Comparison of ENCODE assay signal across 1 cellular context in the genomic region with DNA sequence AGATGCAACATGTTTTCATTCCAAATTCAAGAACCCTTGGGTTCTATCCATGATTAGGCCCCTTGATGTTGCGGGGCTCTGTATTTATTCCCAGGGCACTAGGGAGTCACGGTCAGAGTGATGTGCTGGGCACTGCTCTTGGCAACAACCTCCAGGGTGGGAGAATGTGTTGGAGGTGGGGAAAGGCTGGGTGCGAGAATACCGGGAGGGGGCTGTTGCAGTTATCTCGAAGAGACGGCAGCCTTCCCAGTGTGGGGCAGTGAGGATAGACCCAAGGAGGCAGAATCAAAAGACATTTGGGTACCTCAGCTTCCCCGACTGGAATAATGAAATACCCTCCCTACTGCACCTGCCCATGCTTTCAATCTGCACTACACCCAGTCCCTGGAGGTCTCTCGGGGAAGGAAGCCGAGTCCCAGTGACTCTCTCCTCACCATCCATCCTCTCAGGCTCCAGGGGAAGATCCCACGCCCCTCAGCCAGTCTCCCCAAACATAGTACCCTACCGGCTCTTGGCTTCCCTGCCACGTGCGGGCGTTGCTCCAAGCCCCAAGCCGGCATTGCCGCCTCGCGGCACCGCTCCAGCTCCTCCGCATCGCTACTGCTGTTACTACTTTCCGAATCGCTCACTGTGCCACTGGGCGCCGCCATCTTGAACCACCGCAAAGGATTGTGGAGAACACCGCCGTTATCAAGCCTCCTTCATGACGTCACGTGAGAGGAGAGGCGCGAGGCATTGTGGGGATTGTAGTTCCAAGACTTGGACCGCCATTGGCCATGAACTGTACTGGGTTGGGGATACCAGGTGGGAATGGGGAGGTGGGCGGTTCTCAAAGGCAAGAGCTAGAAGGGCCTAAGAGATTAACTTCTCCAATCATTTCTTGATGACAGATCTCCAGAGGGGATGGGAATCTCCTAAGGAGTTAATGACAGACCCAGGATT.
TF ChIP-seq lines count a peak whose summit lies in the region.

A gene with protein sequence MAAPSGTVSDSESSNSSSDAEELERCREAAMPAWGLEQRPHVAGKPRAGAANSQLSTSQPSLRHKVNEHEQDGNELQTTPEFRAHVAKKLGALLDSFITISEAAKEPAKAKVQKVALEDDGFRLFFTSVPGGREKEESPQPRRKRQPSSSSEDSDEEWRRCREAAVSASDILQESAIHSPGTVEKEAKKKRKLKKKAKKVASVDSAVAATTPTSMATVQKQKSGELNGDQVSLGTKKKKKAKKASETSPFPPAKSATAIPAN (minus strand): TSS at position 663 of the 942 bp plus-strand sequence. CDS start 13 bp downstream, at position 650.

TF ChIP-seq in WTC11, 78 proteins besides CTCF, POLR2A, EP300 and RAD21 (continued from another document and continues in another):
- TF ChIP-seq, protein P1, sequence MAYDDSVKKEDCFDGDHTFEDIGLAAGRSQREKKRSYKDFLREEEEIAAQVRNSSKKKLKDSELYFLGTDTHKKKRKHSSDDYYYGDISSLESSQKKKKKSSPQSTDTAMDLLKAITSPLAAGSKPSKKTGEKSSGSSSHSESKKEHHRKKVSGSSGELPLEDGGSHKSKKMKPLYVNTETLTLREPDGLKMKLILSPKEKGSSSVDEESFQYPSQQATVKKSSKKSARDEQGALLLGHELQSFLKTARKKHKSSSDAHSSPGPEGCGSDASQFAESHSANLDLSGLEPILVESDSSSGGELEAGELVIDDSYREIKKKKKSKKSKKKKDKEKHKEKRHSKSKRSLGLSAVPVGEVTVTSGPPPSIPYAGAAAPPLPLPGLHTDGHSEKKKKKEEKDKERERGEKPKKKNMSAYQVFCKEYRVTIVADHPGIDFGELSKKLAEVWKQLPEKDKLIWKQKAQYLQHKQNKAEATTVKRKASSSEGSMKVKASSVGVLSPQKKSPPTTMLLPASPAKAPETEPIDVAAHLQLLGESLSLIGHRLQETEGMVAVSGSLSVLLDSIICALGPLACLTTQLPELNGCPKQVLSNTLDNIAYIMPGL (CRISPR knock-in tag; IDR thresholded peaks at IDR 0.05), result no peak; the same call in 1 of the 2 replicates
- TF ChIP-seq, protein P2, sequence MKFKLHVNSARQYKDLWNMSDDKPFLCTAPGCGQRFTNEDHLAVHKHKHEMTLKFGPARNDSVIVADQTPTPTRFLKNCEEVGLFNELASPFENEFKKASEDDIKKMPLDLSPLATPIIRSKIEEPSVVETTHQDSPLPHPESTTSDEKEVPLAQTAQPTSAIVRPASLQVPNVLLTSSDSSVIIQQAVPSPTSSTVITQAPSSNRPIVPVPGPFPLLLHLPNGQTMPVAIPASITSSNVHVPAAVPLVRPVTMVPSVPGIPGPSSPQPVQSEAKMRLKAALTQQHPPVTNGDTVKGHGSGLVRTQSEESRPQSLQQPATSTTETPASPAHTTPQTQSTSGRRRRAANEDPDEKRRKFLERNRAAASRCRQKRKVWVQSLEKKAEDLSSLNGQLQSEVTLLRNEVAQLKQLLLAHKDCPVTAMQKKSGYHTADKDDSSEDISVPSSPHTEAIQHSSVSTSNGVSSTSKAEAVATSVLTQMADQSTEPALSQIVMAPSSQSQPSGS (CRISPR knock-in tag; IDR thresholded peaks at IDR 0.05; ENCODE audit: borderline replicate concordance, low read depth), result no peak
- TF ChIP-seq EMX1 (CRISPR knock-in tag; IDR thresholded peaks at IDR 0.05), result no peak
- TF ChIP-seq MYBL2 (CRISPR knock-in tag; IDR thresholded peaks at IDR 0.05), result 0 out of 2 replicates have a peak, but pooled peaks have one; percentile 27
- TF ChIP-seq ZNF232 (CRISPR knock-in tag; IDR thresholded peaks at IDR 0.05), result peak; percentile 54; the same call in 1 of the 2 replicates
- no peak for TF ChIP-seq TP53 (CRISPR knock-in tag; IDR thresholded peaks at IDR 0.05)
- TF ChIP-seq, protein P3, sequence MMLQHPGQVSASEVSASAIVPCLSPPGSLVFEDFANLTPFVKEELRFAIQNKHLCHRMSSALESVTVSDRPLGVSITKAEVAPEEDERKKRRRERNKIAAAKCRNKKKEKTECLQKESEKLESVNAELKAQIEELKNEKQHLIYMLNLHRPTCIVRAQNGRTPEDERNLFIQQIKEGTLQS (CRISPR knock-in tag; conservative IDR thresholded peaks at IDR 0.05), result no peak
- TF ChIP-seq NFYB (CRISPR knock-in tag; conservative IDR thresholded peaks at IDR 0.05; ENCODE audit: low read depth), result no peak
- no peak for TF ChIP-seq MXD4 (CRISPR knock-in tag; IDR thresholded peaks at IDR 0.05; ENCODE audit: borderline replicate concordance)
- TF ChIP-seq, protein P4, sequence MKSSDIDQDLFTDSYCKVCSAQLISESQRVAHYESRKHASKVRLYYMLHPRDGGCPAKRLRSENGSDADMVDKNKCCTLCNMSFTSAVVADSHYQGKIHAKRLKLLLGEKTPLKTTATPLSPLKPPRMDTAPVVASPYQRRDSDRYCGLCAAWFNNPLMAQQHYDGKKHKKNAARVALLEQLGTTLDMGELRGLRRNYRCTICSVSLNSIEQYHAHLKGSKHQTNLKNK (CRISPR knock-in tag; IDR thresholded peaks at IDR 0.05), result no peak
- TF ChIP-seq JUN (CRISPR knock-in tag; IDR thresholded peaks at IDR 0.05), result no peak
- TF ChIP-seq ZNF138 (CRISPR knock-in tag; conservative IDR thresholded peaks at IDR 0.05), result no peak
- TF ChIP-seq, protein P5, sequence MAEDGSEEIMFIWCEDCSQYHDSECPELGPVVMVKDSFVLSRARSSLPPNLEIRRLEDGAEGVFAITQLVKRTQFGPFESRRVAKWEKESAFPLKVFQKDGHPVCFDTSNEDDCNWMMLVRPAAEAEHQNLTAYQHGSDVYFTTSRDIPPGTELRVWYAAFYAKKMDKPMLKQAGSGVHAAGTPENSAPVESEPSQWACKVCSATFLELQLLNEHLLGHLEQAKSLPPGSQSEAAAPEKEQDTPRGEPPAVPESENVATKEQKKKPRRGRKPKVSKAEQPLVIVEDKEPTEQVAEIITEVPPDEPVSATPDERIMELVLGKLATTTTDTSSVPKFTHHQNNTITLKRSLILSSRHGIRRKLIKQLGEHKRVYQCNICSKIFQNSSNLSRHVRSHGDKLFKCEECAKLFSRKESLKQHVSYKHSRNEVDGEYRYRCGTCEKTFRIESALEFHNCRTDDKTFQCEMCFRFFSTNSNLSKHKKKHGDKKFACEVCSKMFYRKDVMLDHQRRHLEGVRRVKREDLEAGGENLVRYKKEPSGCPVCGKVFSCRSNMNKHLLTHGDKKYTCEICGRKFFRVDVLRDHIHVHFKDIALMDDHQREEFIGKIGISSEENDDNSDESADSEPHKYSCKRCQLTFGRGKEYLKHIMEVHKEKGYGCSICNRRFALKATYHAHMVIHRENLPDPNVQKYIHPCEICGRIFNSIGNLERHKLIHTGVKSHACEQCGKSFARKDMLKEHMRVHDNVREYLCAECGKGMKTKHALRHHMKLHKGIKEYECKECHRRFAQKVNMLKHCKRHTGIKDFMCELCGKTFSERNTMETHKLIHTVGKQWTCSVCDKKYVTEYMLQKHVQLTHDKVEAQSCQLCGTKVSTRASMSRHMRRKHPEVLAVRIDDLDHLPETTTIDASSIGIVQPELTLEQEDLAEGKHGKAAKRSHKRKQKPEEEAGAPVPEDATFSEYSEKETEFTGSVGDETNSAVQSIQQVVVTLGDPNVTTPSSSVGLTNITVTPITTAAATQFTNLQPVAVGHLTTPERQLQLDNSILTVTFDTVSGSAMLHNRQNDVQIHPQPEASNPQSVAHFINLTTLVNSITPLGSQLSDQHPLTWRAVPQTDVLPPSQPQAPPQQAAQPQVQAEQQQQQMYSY (CRISPR knock-in tag; IDR thresholded peaks at IDR 0.05), result no peak
- TF ChIP-seq, protein P6, sequence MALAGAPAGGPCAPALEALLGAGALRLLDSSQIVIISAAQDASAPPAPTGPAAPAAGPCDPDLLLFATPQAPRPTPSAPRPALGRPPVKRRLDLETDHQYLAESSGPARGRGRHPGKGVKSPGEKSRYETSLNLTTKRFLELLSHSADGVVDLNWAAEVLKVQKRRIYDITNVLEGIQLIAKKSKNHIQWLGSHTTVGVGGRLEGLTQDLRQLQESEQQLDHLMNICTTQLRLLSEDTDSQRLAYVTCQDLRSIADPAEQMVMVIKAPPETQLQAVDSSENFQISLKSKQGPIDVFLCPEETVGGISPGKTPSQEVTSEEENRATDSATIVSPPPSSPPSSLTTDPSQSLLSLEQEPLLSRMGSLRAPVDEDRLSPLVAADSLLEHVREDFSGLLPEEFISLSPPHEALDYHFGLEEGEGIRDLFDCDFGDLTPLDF (CRISPR knock-in tag; IDR thresholded peaks at IDR 0.05), result no peak
- TF ChIP-seq, protein P7, sequence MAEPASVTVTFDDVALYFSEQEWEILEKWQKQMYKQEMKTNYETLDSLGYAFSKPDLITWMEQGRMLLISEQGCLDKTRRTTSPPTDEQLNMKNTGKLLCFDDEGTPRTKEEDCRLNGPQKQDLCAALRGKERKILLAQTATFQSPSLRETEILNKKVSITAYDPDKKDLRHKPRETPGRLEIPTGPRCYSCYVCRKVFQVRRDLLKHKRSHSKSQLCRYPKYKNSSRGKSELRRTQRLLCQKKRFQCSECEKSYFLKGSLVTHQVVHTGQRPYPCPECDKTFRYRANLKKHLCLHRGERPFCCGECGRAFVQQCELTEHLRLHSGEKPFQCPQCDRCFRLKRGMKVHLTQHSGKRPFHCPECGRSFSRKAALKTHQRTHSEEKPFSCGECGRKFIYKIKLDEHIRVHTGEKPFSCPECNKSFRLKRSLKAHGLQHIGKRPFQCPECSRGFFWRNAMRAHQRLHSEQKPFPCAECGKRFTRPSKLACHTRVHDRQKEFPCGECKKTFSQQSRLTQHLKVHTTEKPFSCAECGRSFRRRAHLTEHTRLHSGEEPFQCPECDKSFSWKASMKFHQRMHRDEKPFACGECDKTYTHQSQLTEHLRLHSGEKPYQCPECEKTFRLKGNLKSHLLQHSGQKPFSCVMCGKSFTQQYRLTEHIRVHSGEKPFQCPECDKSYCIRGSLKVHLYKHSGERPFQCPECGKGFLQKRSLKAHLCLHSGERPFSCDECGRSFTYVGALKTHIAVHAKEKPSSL (CRISPR knock-in tag; conservative IDR thresholded peaks at IDR 0.05), result no peak
- TF ChIP-seq, protein P8, sequence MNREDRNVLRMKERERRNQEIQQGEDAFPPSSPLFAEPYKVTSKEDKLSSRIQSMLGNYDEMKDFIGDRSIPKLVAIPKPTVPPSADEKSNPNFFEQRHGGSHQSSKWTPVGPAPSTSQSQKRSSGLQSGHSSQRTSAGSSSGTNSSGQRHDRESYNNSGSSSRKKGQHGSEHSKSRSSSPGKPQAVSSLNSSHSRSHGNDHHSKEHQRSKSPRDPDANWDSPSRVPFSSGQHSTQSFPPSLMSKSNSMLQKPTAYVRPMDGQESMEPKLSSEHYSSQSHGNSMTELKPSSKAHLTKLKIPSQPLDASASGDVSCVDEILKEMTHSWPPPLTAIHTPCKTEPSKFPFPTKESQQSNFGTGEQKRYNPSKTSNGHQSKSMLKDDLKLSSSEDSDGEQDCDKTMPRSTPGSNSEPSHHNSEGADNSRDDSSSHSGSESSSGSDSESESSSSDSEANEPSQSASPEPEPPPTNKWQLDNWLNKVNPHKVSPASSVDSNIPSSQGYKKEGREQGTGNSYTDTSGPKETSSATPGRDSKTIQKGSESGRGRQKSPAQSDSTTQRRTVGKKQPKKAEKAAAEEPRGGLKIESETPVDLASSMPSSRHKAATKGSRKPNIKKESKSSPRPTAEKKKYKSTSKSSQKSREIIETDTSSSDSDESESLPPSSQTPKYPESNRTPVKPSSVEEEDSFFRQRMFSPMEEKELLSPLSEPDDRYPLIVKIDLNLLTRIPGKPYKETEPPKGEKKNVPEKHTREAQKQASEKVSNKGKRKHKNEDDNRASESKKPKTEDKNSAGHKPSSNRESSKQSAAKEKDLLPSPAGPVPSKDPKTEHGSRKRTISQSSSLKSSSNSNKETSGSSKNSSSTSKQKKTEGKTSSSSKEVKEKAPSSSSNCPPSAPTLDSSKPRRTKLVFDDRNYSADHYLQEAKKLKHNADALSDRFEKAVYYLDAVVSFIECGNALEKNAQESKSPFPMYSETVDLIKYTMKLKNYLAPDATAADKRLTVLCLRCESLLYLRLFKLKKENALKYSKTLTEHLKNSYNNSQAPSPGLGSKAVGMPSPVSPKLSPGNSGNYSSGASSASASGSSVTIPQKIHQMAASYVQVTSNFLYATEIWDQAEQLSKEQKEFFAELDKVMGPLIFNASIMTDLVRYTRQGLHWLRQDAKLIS (CRISPR knock-in tag; IDR thresholded peaks at IDR 0.05; ENCODE audit: borderline replicate concordance), result no peak
- no peak for TF ChIP-seq ELF4 (CRISPR knock-in tag; IDR thresholded peaks at IDR 0.05; ENCODE audit: low read depth)
- TF ChIP-seq NFATC4 (CRISPR knock-in tag; IDR thresholded peaks at IDR 0.05), result no peak
- peak; percentile 43; the same call in 1 of the 2 replicates for TF ChIP-seq GABPB1 (CRISPR knock-in tag; IDR thresholded peaks at IDR 0.05)
- TF ChIP-seq GRHL2 (CRISPR knock-in tag; IDR thresholded peaks at IDR 0.05; ENCODE audit: insufficient replicate concordance, severe bottlenecking), result no peak
- no peak for TF ChIP-seq ESRRA (CRISPR knock-in tag; IDR thresholded peaks at IDR 0.05; ENCODE audit: borderline replicate concordance)
- TF ChIP-seq, protein P9, sequence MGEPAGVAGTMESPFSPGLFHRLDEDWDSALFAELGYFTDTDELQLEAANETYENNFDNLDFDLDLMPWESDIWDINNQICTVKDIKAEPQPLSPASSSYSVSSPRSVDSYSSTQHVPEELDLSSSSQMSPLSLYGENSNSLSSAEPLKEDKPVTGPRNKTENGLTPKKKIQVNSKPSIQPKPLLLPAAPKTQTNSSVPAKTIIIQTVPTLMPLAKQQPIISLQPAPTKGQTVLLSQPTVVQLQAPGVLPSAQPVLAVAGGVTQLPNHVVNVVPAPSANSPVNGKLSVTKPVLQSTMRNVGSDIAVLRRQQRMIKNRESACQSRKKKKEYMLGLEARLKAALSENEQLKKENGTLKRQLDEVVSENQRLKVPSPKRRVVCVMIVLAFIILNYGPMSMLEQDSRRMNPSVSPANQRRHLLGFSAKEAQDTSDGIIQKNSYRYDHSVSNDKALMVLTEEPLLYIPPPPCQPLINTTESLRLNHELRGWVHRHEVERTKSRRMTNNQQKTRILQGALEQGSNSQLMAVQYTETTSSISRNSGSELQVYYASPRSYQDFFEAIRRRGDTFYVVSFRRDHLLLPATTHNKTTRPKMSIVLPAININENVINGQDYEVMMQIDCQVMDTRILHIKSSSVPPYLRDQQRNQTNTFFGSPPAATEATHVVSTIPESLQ (CRISPR knock-in tag; IDR thresholded peaks at IDR 0.05), result no peak
- TF ChIP-seq, protein P10, sequence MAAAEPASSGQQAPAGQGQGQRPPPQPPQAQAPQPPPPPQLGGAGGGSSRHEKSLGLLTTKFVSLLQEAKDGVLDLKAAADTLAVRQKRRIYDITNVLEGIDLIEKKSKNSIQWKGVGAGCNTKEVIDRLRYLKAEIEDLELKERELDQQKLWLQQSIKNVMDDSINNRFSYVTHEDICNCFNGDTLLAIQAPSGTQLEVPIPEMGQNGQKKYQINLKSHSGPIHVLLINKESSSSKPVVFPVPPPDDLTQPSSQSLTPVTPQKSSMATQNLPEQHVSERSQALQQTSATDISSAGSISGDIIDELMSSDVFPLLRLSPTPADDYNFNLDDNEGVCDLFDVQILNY (CRISPR knock-in tag; IDR thresholded peaks at IDR 0.05), result no peak
- TF ChIP-seq, protein P11, sequence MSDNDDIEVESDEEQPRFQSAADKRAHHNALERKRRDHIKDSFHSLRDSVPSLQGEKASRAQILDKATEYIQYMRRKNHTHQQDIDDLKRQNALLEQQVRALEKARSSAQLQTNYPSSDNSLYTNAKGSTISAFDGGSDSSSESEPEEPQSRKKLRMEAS (CRISPR knock-in tag; IDR thresholded peaks at IDR 0.05), result peak; percentile 82
- no peak for TF ChIP-seq ZNF219 (CRISPR knock-in tag; IDR thresholded peaks at IDR 0.05; ENCODE audit: borderline replicate concordance)
- no peak for TF ChIP-seq PRRX2 (CRISPR knock-in tag; IDR thresholded peaks at IDR 0.05)
